8 cellular contexts compared by ENCODE assay signal in genomic region chr6:3118353-3119039, GRCh38. TPM values are rescaled to one million over a fixed set of nuclear protein-coding genes. Genes with fewer than 3 reads are reported as not detected.
DNase-seq lines count a peak whose midpoint lies in the region; TF ChIP-seq lines count a peak whose summit lies in the region.

TSS of gene BPHL (plus strand) at chr6:3118711. CDS start at chr6:3118741, 30 bp downstream.

- TF ChIP-seq CTCF in HFFc6 (IDR thresholded peaks at IDR 0.05), result no peak

- peak within 1 kb of the TSS; percentile 85 for H3K4me3 Mint-ChIP-seq in HFFc6

- in situ Hi-C loops in SK-MEL-5 (cut with HindIII; ENCODE audit: low pct_unique_long_range_greater_than_20kb, low sequenced_read_pairs), result no loop called here

- H3K27ac ChIP-seq in substantia nigra (ENCODE audit: low read depth, low read length, poor library complexity, severe bottlenecking), result peak within 1 kb of the TSS; percentile 91

- peaks cover 21% of the 10 kb centered on the region for H3K4me1 Mint-ChIP-seq in HFFc6 (ENCODE audit: low read depth)

- H3K9me3 Mint-ChIP-seq in HFFc6, result no peaks in the 10 kb centered on the region

- no peaks in the 10 kb centered on the region for H3K27me3 Mint-ChIP-seq in HFFc6 (ENCODE audit: insufficient read depth)

- H3K36me3 Mint-ChIP-seq in HFFc6 (ENCODE audit: low read depth), result no peaks in the 10 kb centered on the region; the same call in 1 of the 2 replicates

- DNase-seq in GM04504 (ENCODE audit: low read depth) (peak; percentile 86), HFFc6 (peak; percentile 92), NAMALWA (ENCODE audit: low spot score) (peak; percentile 91), SK-MEL-5 (ENCODE audit: low read depth, low spot score) (peak; percentile 97), germinal center (ENCODE audit: low spot score) (peak; percentile 100), non-pigmented ciliary epithelial cell (ENCODE audit: low read depth) (peak; percentile 48), substantia nigra (lab: John Stamatoyannopoulos, UW) (peak; percentile 74 to 99 (median 96))
- DNase-seq in activated naive CD4-positive, alpha-beta T cell treated with anti-CD3 and anti-CD28 coated beads, Interleukin-2, amount 50 U/mL, for 16 hours, result peak; percentile 99

- peak within 1 kb of the TSS; percentile 85 for H3K27ac Mint-ChIP-seq in HFFc6

RNA-seq across cellular contexts. Expression of gene BPHL, which starts in this region (rescaled TPM):
- 10 to 100 TPM in 5 of 6 experiments, 1 to 10 TPM in 1; 9.3 to 14.6 (median 11.9) TPM for total RNA-seq in HFFc6 (2021; fragmentation: NEBNext Ultra II Directional; extraction: Animal tissue kit (Norgen Biotek cat#: 25700))
- 66.6 and 75.5 TPM in 2 replicates for total RNA-seq in SK-MEL-5 (2014; rRNA removed; shearing (Covaris generic))
- polyA plus RNA-seq in SK-MEL-5 (2015; cell fraction: cytosol; rRNA removed), result 43.4 and 50.2 TPM in 2 replicates
- polyA plus RNA-seq in SK-MEL-5 (2015; cell fraction: nucleus; rRNA removed), result 100 and 127 TPM in 2 replicates

Comparison
In these comparisons a context has a peak if more than half of its experiments do, and no peak if none do; other contexts are left out.
1. Peak in every context shown above with its lines: DNase-seq and H3K27ac ChIP-seq.
2. DNase-seq: peak in every context shown above with its lines; median percentile 100 in germinal center; 99 in activated naive CD4-positive, alpha-beta T cell treated with anti-CD3 and anti-CD28 coated beads, Interleukin-2, amount 50 U/mL, for 16 hours; 97 in SK-MEL-5; 96 in substantia nigra; 92 in HFFc6; 91 in NAMALWA; 86 in GM04504; 48 in non-pigmented ciliary epithelial cell.